Comparison of ENCODE assay signal across 1 cellular context in the genomic region with DNA sequence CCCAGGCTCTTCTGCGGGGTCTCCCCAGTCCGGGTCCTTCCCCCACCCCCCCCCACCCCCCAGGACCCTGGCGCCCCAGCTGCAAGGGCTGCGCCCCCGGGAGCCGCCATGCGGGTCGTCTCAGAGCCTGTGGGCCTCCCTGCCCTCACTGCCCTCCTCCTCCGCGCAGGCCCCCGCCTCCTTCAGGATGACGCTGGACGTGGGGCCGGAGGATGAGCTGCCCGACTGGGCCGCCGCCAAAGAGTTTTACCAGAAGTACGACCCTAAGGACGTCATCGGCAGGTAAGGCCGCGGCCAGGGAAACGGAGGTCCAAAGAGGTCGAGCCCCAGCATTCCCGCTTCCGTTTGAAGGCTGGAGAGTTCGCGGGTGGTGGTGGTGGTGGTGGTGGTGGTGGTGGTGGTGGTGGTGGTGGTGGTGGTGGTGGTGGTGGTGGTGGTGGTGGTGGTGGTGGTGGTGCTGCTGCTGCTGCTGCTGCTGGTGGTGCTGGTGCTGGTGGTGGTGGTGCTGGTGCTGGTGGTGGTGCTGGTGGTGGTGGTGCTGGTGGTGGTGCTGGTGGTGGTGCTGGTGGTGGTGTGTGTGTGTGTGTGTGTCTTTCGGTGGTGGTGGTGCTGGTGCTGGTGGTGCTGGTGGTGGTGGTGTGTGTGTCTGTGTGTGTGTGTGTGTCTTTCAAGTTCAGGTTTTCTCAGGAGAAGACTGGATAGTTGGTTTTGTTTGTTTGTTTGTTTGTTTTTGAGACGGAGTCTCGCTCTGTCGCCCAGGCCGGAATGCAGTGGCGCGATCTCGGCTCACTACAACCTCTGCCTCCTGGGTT.
TF ChIP-seq lines count a peak whose summit lies in the region.

No MANE protein-coding gene starts in this region.

TF ChIP-seq in WTC11, 78 proteins besides CTCF, POLR2A, EP300 and RAD21 (continued from another document):
- TF ChIP-seq PREB (CRISPR knock-in tag; IDR thresholded peaks at IDR 0.05; ENCODE audit: borderline replicate concordance) (no peak), TP53 (CRISPR knock-in tag; IDR thresholded peaks at IDR 0.05) (no peak)
- TF ChIP-seq, protein P1, sequence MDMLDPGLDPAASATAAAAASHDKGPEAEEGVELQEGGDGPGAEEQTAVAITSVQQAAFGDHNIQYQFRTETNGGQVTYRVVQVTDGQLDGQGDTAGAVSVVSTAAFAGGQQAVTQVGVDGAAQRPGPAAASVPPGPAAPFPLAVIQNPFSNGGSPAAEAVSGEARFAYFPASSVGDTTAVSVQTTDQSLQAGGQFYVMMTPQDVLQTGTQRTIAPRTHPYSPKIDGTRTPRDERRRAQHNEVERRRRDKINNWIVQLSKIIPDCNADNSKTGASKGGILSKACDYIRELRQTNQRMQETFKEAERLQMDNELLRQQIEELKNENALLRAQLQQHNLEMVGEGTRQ (CRISPR knock-in tag; IDR thresholded peaks at IDR 0.05): no peak
